ENCODE assay signal across 27 cellular contexts in the genomic region with DNA sequence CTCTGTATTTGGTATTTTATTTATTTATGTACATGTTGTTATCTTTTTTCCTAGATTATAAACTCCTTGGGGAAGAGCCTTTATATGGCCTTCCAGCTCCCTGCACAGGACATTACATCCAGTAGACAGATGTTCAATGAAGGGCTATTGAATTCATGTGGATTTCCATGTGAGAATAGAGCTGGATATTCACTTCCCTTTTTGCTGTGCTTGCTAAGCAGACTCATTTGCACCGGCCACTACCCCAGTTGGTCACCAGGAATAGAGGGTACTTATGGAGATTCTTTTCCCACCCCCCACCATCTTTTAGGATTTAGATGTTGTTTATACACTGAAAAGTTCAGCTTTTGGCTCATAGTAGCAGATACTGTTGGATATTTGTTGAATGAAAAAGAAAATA.
"Had no signal": no experiment of that assay in that cellular context is flagged by ENCODE, and none has a peak within 500 bp of the region (broad histone marks: within the 10 kb centered on the region; RNA-seq: fewer than 3 reads in every experiment).

No MANE protein-coding gene starts in this region.

- H3K27ac ChIP-seq: neutrophil, parathyroid adenoma, psoas muscle, right lobe of liver, sigmoid colon, stomach, thoracic aorta, thyroid gland, tibial nerve, upper lobe of left lung, vagina had no signal

- ATAC-seq: naive thymus-derived CD8-positive, alpha-beta T cell; natural killer cell treated with Interleukin-12 subunit alpha and Interleukin-12 subunit beta and Interleukin-15 and Interleukin-18, amount 100 ng/mL, for 72 hours; psoas muscle; right cardiac atrium; right lobe of liver; stimulated activated effector memory CD8-positive, alpha-beta T cell treated with anti-CD3 and anti-CD28 coated beads, Interleukin-12 subunit alpha, Interleukin-12 subunit beta, amount 100 ng/mL, for 72 hours; stimulated activated naive B cell treated with anti-CD40 and anti-IgM and Interleukin-4, amounts not matched to agents 10 μg/mL and 1 μg/mL and 100 μg/mL, for 72 hours had no signal

- H3K4me3 ChIP-seq: psoas muscle, right lobe of liver, sigmoid colon, stomach, thoracic aorta, thyroid gland, tibial nerve, upper lobe of left lung, vagina had no signal

- H3K9ac ChIP-seq: parathyroid adenoma had no signal

- H3K79me2 ChIP-seq: parathyroid adenoma had no signal

- DNase-seq: naive thymus-derived CD8-positive, alpha-beta T cell; nephron progenitor cell; nucleus accumbens; posterior cingulate gyrus; psoas muscle; right cardiac atrium; right lobe of liver; sigmoid colon; small intestine; stimulated activated CD4-positive, alpha-beta T cell treated with anti-CD3 and anti-CD28 coated beads, Interleukin-15, amount 100 ng/mL, for 24 hours; stimulated activated CD4-positive, alpha-beta T cell treated with anti-CD3 and anti-CD28 coated beads, Interleukin-2, amount 100 ng/mL, for 24 hours; stimulated activated CD4-positive, alpha-beta T cell treated with anti-CD3 and anti-CD28 coated beads, Interleukin-2, amount 100 ng/mL, for 48 hours; stimulated activated CD4-positive, alpha-beta T cell treated with anti-CD3 and anti-CD28 coated beads, Interleukin-4, amount 100 ng/mL, for 24 hours; stimulated activated naive B cell treated with anti-CD40 and anti-IgM and Interleukin-4, amounts not matched to agents 10 μg/mL and 1 μg/mL and 100 μg/mL, for 72 hours; stimulated activated naive CD4-positive, alpha-beta T cell treated with Interleukin-2 at 50 U/mL for 16 hours; stomach; thyroid gland; trophoblast cell; upper lobe of left lung had no signal

- H3K36me3 ChIP-seq: neutrophil, right lobe of liver, sigmoid colon, stomach, thoracic aorta, thyroid gland, tibial nerve, upper lobe of left lung, vagina had no signal

- H3K27me3 ChIP-seq: neutrophil, right lobe of liver, sigmoid colon, stomach, thyroid gland, upper lobe of left lung, vagina had no signal

- H2AFZ ChIP-seq: parathyroid adenoma had no signal

- FAIRE-seq: small intestine, urothelium cell line had no signal

- H3K4me1 ChIP-seq: parathyroid adenoma, psoas muscle, right lobe of liver, sigmoid colon, thyroid gland, tibial nerve, vagina had no signal

- H3K9me3 ChIP-seq: neutrophil, psoas muscle, right lobe of liver, sigmoid colon, stomach, thoracic aorta, thyroid gland, tibial nerve, upper lobe of left lung, vagina had no signal
